Comparison of ENCODE assay signal across 11 cellular contexts in the genomic region with DNA sequence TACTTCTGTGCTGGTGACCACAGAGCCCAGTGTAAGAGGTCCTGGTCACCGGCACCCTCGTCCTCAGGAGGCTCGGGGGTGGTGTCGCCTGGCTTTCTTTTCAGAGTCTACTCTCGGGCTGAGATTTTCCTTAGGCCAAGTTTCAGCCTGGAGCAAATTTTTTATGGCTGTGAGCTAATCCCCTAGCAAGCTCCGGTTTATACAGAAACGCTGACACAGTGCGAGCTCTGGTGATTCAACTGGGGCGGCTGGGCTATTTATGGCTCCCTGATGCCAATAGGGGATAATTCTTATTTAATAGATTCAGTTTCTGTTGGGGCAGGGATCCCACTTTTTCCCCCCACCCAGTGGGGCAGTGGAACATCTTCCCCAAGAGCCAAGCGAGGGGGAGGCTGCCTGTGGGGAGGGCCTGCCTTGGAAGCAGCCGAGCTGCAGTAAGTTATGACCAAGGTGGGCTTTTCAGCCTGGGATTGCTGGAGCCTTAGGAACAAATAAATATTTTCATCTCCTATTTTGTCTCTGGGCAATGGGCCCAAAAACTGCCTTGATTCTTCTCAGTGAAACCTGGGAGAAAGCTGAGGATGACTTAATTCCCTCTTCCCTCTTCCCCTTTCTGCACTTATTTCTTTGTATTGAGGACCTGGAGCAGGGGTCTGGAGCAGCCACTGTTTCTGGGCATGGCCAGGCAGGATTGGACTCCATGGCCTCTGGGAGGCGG.
DNase-seq lines count a peak whose midpoint lies in the region; TF ChIP-seq lines count a peak whose summit lies in the region.
"Had no signal": no experiment of that assay in that cellular context is flagged by ENCODE, and none has a peak within 500 bp of the region (broad histone marks: within the 10 kb centered on the region; RNA-seq: fewer than 3 reads in every experiment).

No MANE protein-coding gene starts in this region.

- in situ Hi-C loops in GM23248 (cut with MboI): no loop called here

- H2AFZ ChIP-seq in GM23248: peak overlapping the region; percentile 52

- H3K4me1 Mint-ChIP-seq in endothelial cell (ENCODE audit: unreplicated experiment): no peaks in the 10 kb centered on the region

- H3K27ac ChIP-seq in GM23248: peak overlapping the region; percentile 85

- no peak overlapping the region for H3K4me3 Mint-ChIP-seq in endothelial cell (ENCODE audit: unreplicated experiment)

- peak; percentile 84 for DNase-seq in GM23248
- peak; percentile 78 for DNase-seq in amniotic epithelial cell (ENCODE audit: low read depth)
- peak; percentile 61 to 86 for DNase-seq in foreskin fibroblast
- no peak for DNase-seq in endothelial cell (ENCODE audit: low spot score)
- no peak for DNase-seq in NK-92 treated with Interleukin-12 subunit alpha and Interleukin-12 subunit beta, amount 100 ng/mL, for 24 hours (lab: John Stamatoyannopoulos, UW)
- DNase-seq in CD1c-positive myeloid dendritic cell (ENCODE audit: extremely low spot score): no peak
- no peak for DNase-seq in KG1 (lab: John Stamatoyannopoulos, UW)
- DNase-seq: heart left ventricle, mesendoderm, NCI-H2029 had no signal

- H3K36me3 ChIP-seq in GM23248 (ENCODE audit: low read depth): no peaks in the 10 kb centered on the region
- H3K36me3 ChIP-seq in skeletal muscle satellite cell (ENCODE audit: insufficient read depth, low read length): no peaks in the 10 kb centered on the region
- H3K36me3 ChIP-seq: heart left ventricle had no signal

- H3K79me2 ChIP-seq in GM23248 (ENCODE audit: insufficient read depth): no peaks in the 10 kb centered on the region

- H3K36me3 Mint-ChIP-seq in endothelial cell (ENCODE audit: low read depth, unreplicated experiment): no peaks in the 10 kb centered on the region

- H4K20me1 ChIP-seq in GM23248 (ENCODE audit: insufficient read depth): no peaks in the 10 kb centered on the region

- WGBS in GM23248 (ENCODE audit: low coverage in 1 of 2, low lambda C conversion rate in 2 of 2, missing lambda C conversion rate in 2 of 2), 2 experiments: 64 to 65% methylated on average over 12 of the region's 12 CpGs

- peak overlapping the region; percentile 21 for H3K4me2 ChIP-seq in GM23248 (ENCODE audit: unreplicated experiment)
- peak overlapping the region; percentile 69 for H3K4me2 ChIP-seq in skeletal muscle satellite cell (ENCODE audit: low read length)

- no peak for TF ChIP-seq CTCF in foreskin fibroblast (IDR thresholded peaks at IDR 0.05; ENCODE audit: low read depth, low read length)
- no peak for TF ChIP-seq CTCF in endothelial cell (IDR thresholded peaks at IDR 0.05; ENCODE audit: unreplicated experiment)

- no peaks in the 10 kb centered on the region for H3K9me3 ChIP-seq in GM23248 (ENCODE audit: low read depth)
- no peaks in the 10 kb centered on the region for H3K9me3 ChIP-seq in skeletal muscle satellite cell (replicated peaks; ENCODE audit: low read length)
- H3K9me3 ChIP-seq: heart left ventricle had no signal

- H3K27me3 Mint-ChIP-seq in endothelial cell (ENCODE audit: unreplicated experiment): no peaks in the 10 kb centered on the region

- H3K4me1 ChIP-seq in GM23248 (ENCODE audit: insufficient read depth) (peaks cover 15% of the 10 kb centered on the region), skeletal muscle satellite cell (ENCODE audit: control insufficient read depth, insufficient read depth, low read length) (peaks cover 40% of the 10 kb centered on the region)
- H3K4me1 ChIP-seq: heart left ventricle had no signal

- H3K9me3 Mint-ChIP-seq in endothelial cell (ENCODE audit: unreplicated experiment): no peaks in the 10 kb centered on the region

- H3K9ac ChIP-seq in GM23248: peak overlapping the region; percentile 71
- H3K9ac ChIP-seq in skeletal muscle satellite cell (ENCODE audit: low read depth, low read length): peak overlapping the region; percentile 86

- no peaks in the 10 kb centered on the region for H3K9me2 ChIP-seq in GM23248 (ENCODE audit: insufficient read depth)

- no peak overlapping the region for H3K4me3 ChIP-seq in GM23248
- no peak overlapping the region for H3K4me3 ChIP-seq in foreskin fibroblast (ENCODE audit: low read depth in 1 of 2, low read length in 2 of 2)
- H3K4me3 ChIP-seq in skeletal muscle satellite cell (ENCODE audit: low read length): peak overlapping the region; percentile 18
- H3K4me3 ChIP-seq: heart left ventricle had no signal

- H3K27me3 ChIP-seq in GM23248 (replicated peaks; ENCODE audit: insufficient read depth) (no peaks in the 10 kb centered on the region), skeletal muscle satellite cell (ENCODE audit: control insufficient read depth, insufficient read depth, low read length) (no peaks in the 10 kb centered on the region)

- H3F3A ChIP-seq in GM23248 (ENCODE audit: insufficient read depth): no peaks in the 10 kb centered on the region

- no peak overlapping the region for H3K27ac Mint-ChIP-seq in endothelial cell (ENCODE audit: unreplicated experiment)

Comparison
In these comparisons a context has a peak if more than half of its experiments do, and no peak if none do; other contexts are left out.
1. DNase-seq: peak in GM23248 (single experiment), amniotic epithelial cell (single experiment) and foreskin fibroblast (2 of 2); none in endothelial cell (single experiment), NK-92 treated with Interleukin-12 subunit alpha and Interleukin-12 subunit beta, amount 100 ng/mL, for 24 hours (single experiment), CD1c-positive myeloid dendritic cell (single experiment) and KG1 (single experiment).